In genomic region chrX:129905787-129906580, GRCh38 we compare ENCODE assay signal across 8 cellular contexts. TPM values are rescaled to one million over a fixed set of nuclear protein-coding genes. Genes with fewer than 3 reads are reported as not detected.
DNase-seq lines count a peak whose midpoint lies in the region; ATAC-seq and TF ChIP-seq lines count a peak whose summit lies in the region.

Gene UTP14A (plus strand): TSS chrX:129906164. CDS start chrX:129906211, 47 bp downstream.

- H3K4me3 Mint-ChIP-seq in activated T-helper 2 cell treated with anti-CD3 and anti-CD28 coated beads, Interferon-gamma antibody, Interleukin-2, Interleukin-4, amounts not matched to agents 10 μg/mL and 5 μg/mL and 100 μg/mL, durations not matched to agents 14 hours and 24 hours and 36 hours (ENCODE audit: low read depth), result peak within 1 kb of the TSS; percentile 90
- H3K4me3 Mint-ChIP-seq in naive thymus-derived CD8-positive, alpha-beta T cell, result peak within 1 kb of the TSS; percentile 83 to 95 (median 90)

- H3K9me3 Mint-ChIP-seq in activated T-helper 2 cell treated with anti-CD3 and anti-CD28 coated beads, Interferon-gamma antibody, Interleukin-2, Interleukin-4, amounts not matched to agents 10 μg/mL and 5 μg/mL and 100 μg/mL, durations not matched to agents 14 hours and 24 hours and 36 hours, result no peaks in the 10 kb centered on the region
- no peaks in the 10 kb centered on the region for H3K9me3 Mint-ChIP-seq in naive thymus-derived CD8-positive, alpha-beta T cell

- peaks cover 37% of the 10 kb centered on the region for H3K36me3 ChIP-seq in RWPE2 (ENCODE audit: low read depth)

- peak within 1 kb of the TSS; percentile 72 for H3K4me3 ChIP-seq in RWPE2 (ENCODE audit: severe bottlenecking)
- peak within 1 kb of the TSS; percentile 68 for H3K4me3 ChIP-seq in fibroblast of mammary gland (ENCODE audit: control insufficient read depth, low read depth, low read length)

- POLR2A ChIA-PET in naive thymus-derived CD8-positive, alpha-beta T cell (lab: Charles Lee), result interaction anchor here (0.6 to 1.6 kb wide), 6 partner anchors 63 to 180 kb away, joined by 3 to 5 read pairs (median 4); partner anchors contain the start of genes SASH3 and ZDHHC9

- H3K27me3 Mint-ChIP-seq in activated T-helper 2 cell treated with anti-CD3 and anti-CD28 coated beads, Interferon-gamma antibody, Interleukin-2, Interleukin-4, amounts not matched to agents 10 μg/mL and 5 μg/mL and 100 μg/mL, durations not matched to agents 14 hours and 24 hours and 36 hours (ENCODE audit: low read depth), result no peaks in the 10 kb centered on the region
- no peaks in the 10 kb centered on the region for H3K27me3 Mint-ChIP-seq in naive thymus-derived CD8-positive, alpha-beta T cell

- H3K27ac Mint-ChIP-seq in activated T-helper 2 cell treated with anti-CD3 and anti-CD28 coated beads, Interferon-gamma antibody, Interleukin-2, Interleukin-4, amounts not matched to agents 10 μg/mL and 5 μg/mL and 100 μg/mL, durations not matched to agents 14 hours and 24 hours and 36 hours, result peak within 1 kb of the TSS; percentile 86
- H3K27ac Mint-ChIP-seq in naive thymus-derived CD8-positive, alpha-beta T cell, result peak within 1 kb of the TSS; percentile 67 to 96 (median 90)

- H3K9me3 ChIP-seq in RWPE2 (ENCODE audit: severe bottlenecking), result no peaks in the 10 kb centered on the region

- peak; percentile 92 for ATAC-seq in RWPE2 (ENCODE audit: low read depth)
- ATAC-seq in naive thymus-derived CD8-positive, alpha-beta T cell, result peak; percentile 93 to 96

- no peak for TF ChIP-seq CTCF in RWPE2 (IDR thresholded peaks at IDR 0.05; ENCODE audit: poor library complexity, severe bottlenecking)
- no peak for TF ChIP-seq CTCF in fibroblast of mammary gland (conservative IDR thresholded peaks at IDR 0.05; ENCODE audit: control insufficient read depth, insufficient read depth, low read depth, low read length)

- DNase-seq in EH (ENCODE audit: low read depth) (peak; percentile 90), H4 (ENCODE audit: low spot score) (peak; percentile 93), LoVo (ENCODE audit: low spot score) (peak; percentile 85), RWPE2 (ENCODE audit: low spot score) (peak; percentile 79), fibroblast of mammary gland (ENCODE audit: low read depth) (peak; percentile 91)
- peak; percentile 83 for DNase-seq in activated T-helper 2 cell treated with anti-CD3 and anti-CD28 coated beads, Interferon-gamma antibody, Interleukin-2, Interleukin-4, amounts not matched to agents 10 μg/mL and 5 μg/mL and 100 μg/mL, durations not matched to agents 14 hours and 24 hours and 36 hours (ENCODE audit: low spot score)
- DNase-seq in naive thymus-derived CD8-positive, alpha-beta T cell, result peak; percentile 53 to 89 (median 80)
- peak; percentile 63 to 83 (median 74) for DNase-seq in stimulated activated naive CD4-positive, alpha-beta T cell (lab: John Stamatoyannopoulos, UW)

- H3K27ac ChIP-seq in RWPE2 (ENCODE audit: poor library complexity, severe bottlenecking), result peak within 1 kb of the TSS; percentile 42

- no peaks in the 10 kb centered on the region for H3K4me1 ChIP-seq in RWPE2 (ENCODE audit: insufficient read depth, poor library complexity, severe bottlenecking)

- peaks cover 20% of the 10 kb centered on the region for H3K36me3 Mint-ChIP-seq in activated T-helper 2 cell treated with anti-CD3 and anti-CD28 coated beads, Interferon-gamma antibody, Interleukin-2, Interleukin-4, amounts not matched to agents 10 μg/mL and 5 μg/mL and 100 μg/mL, durations not matched to agents 14 hours and 24 hours and 36 hours (ENCODE audit: low read depth)
- peaks cover 0 to 30% (median 6%) of the 10 kb centered on the region in 3 donors for H3K36me3 Mint-ChIP-seq in naive thymus-derived CD8-positive, alpha-beta T cell

- intact Hi-C loops in activated T-helper 2 cell treated with anti-CD3 and anti-CD28 coated beads, Interferon-gamma antibody, Interleukin-2, Interleukin-4, amounts not matched to agents 10 μg/mL and 5 μg/mL and 100 μg/mL, durations not matched to agents 14 hours and 24 hours and 36 hours (cut with micrococcal nuclease), result loop anchor here (1.0 to 5.0 kb wide), 3 partner anchors 76 to 299 kb away; partner anchors contain the start of genes BCORL1 and SASH3

- peaks cover 14% of the 10 kb centered on the region for H3K4me1 Mint-ChIP-seq in activated T-helper 2 cell treated with anti-CD3 and anti-CD28 coated beads, Interferon-gamma antibody, Interleukin-2, Interleukin-4, amounts not matched to agents 10 μg/mL and 5 μg/mL and 100 μg/mL, durations not matched to agents 14 hours and 24 hours and 36 hours (ENCODE audit: low read depth)
- peaks cover 0 to 10% (median 2%) of the 10 kb centered on the region in 4 donors for H3K4me1 Mint-ChIP-seq in naive thymus-derived CD8-positive, alpha-beta T cell

- no peaks in the 10 kb centered on the region for H3K27me3 ChIP-seq in RWPE2 (ENCODE audit: insufficient read depth, poor library complexity, severe bottlenecking)

RNA-seq across cellular contexts. Expression of gene UTP14A, which starts in this region (rescaled TPM):
- 27.1 and 37.9 TPM in 2 replicates for total RNA-seq in H4 (2014; rRNA removed; shearing (Covaris generic))
- total RNA-seq in activated T-helper 2 cell treated with anti-CD3 and anti-CD28 coated beads, Interferon-gamma antibody, Interleukin-2, Interleukin-4, amounts not matched to agents 10 μg/mL and 5 μg/mL and 100 μg/mL, durations not matched to agents 14 hours and 24 hours and 36 hours, result 46.6 and 49.9 TPM in 2 replicates
- 10 to 100 TPM; 20.6 to 22.1 TPM for total RNA-seq in naive thymus-derived CD8-positive, alpha-beta T cell
- polyA plus RNA-seq in naive thymus-derived CD8-positive, alpha-beta T cell, result 10 to 100 TPM in 1 of 3 donors, 1 to 10 TPM in 2; 7.3 to 17.0 (median 7.4) TPM

Comparison
In these comparisons a context has a peak if more than half of its experiments do, and no peak if none do; other contexts are left out.
1. Peak in every context shown above with its lines: DNase-seq, ATAC-seq, H3K4me3 ChIP-seq and H3K27ac ChIP-seq.